19 cellular contexts compared by ENCODE assay signal in genomic region chr14:67938046-67938445, GRCh38.
DNase-seq lines count a peak whose midpoint lies in the region; ATAC-seq, FAIRE-seq and TF ChIP-seq lines count a peak whose summit lies in the region.
"Had no signal": no experiment of that assay in that cellular context is flagged by ENCODE, and none has a peak within 500 bp of the region (broad histone marks: within the 10 kb centered on the region; RNA-seq: fewer than 3 reads in every experiment).

No MANE protein-coding gene starts in this region.

- H2AFZ ChIP-seq in astrocyte (ENCODE audit: low read depth, low read length) = no peak overlapping the region
- H2AFZ ChIP-seq: PC-9 had no signal

- H3K4me3 ChIP-seq in astrocyte (ENCODE audit: insufficient read depth, low read depth, low read length) (no peak overlapping the region), BE2C (ENCODE audit: low read depth, low read length) (no peak overlapping the region)
- no peak overlapping the region for H3K4me3 ChIP-seq in CD4-positive, alpha-beta memory T cell (ENCODE audit: low read length in 2 of 2)
- H3K4me3 ChIP-seq: HAP-1, PC-9 had no signal

- no peak overlapping the region for H3K27ac Mint-ChIP-seq in astrocyte (ENCODE audit: unreplicated experiment)
- peak overlapping the region; percentile 54 to 86 (median 78) for H3K27ac Mint-ChIP-seq in nephron
- H3K27ac Mint-ChIP-seq in CD4-positive, alpha-beta memory T cell = no peak overlapping the region
- H3K27ac Mint-ChIP-seq: B cell; CD4-positive, alpha-beta T cell had no signal

- intact Hi-C loops in CD4-positive, alpha-beta memory T cell (cut with micrococcal nuclease) = loop anchor here (10.0 kb wide), 1 partner anchor 307 kb away; no protein-coding TSS in a partner anchor

- no peaks in the 10 kb centered on the region for H4K20me1 ChIP-seq in astrocyte (ENCODE audit: insufficient read depth, low read length)

- H3K4me3 Mint-ChIP-seq in astrocyte (ENCODE audit: unreplicated experiment) = no peak overlapping the region
- H3K4me3 Mint-ChIP-seq in nephron = no peak overlapping the region
- H3K4me3 Mint-ChIP-seq in CD4-positive, alpha-beta memory T cell = no peak overlapping the region
- H3K4me3 Mint-ChIP-seq: B cell; CD4-positive, alpha-beta T cell had no signal

- no peak overlapping the region for H3K27ac ChIP-seq in astrocyte (ENCODE audit: low read depth, low read length)
- no peak overlapping the region for H3K27ac ChIP-seq in CD4-positive, alpha-beta memory T cell (ENCODE audit: low read depth, low read length)
- H3K27ac ChIP-seq: HL-60, PC-9 had no signal

- H3K4me1 ChIP-seq in astrocyte (ENCODE audit: insufficient read depth, low read length) = peaks cover 12% of the 10 kb centered on the region
- peaks cover 7% of the 10 kb centered on the region for H3K4me1 ChIP-seq in CD4-positive, alpha-beta memory T cell (ENCODE audit: insufficient read depth, low read length)
- H3K4me1 ChIP-seq in BE2C = no peaks in the 10 kb centered on the region

- POLR2A ChIA-PET in CD4-positive, alpha-beta memory T cell (lab: Charles Lee; ENCODE audit: partially characterized antibody) = interaction anchor here (0.9 kb wide), 1 partner anchor 859 kb away, joined by 4 read pairs; no protein-coding TSS in a partner anchor

- no peak overlapping the region for H3K9ac ChIP-seq in astrocyte (ENCODE audit: low read length)

- H3K36me3 Mint-ChIP-seq in astrocyte (ENCODE audit: low read depth, unreplicated experiment) (no peaks in the 10 kb centered on the region), nephron (ENCODE audit: low read depth) (no peaks in the 10 kb centered on the region)
- no peaks in the 10 kb centered on the region for H3K36me3 Mint-ChIP-seq in CD4-positive, alpha-beta memory T cell

- no peak for TF ChIP-seq CTCF in astrocyte (IDR thresholded peaks at IDR 0.05; ENCODE audit: insufficient read depth, low read depth, low read length)
- TF ChIP-seq CTCF in nephron (IDR thresholded peaks at IDR 0.05; ENCODE audit: unreplicated experiment in 3 of 3) = no peak
- TF ChIP-seq CTCF in BE2C (IDR thresholded peaks at IDR 0.05; ENCODE audit: low read depth, low read length) = no peak

- H3K79me2 ChIP-seq in astrocyte (ENCODE audit: insufficient read depth, low read length) = no peaks in the 10 kb centered on the region

- H3K27me3 ChIP-seq in astrocyte (ENCODE audit: insufficient read depth, low read length) (no peaks in the 10 kb centered on the region), BE2C (no peaks in the 10 kb centered on the region)
- H3K27me3 ChIP-seq in CD4-positive, alpha-beta memory T cell (ENCODE audit: insufficient read depth, low read length) = no peaks in the 10 kb centered on the region

- H3K4me1 Mint-ChIP-seq in astrocyte (ENCODE audit: low read depth, unreplicated experiment) = peaks cover 26% of the 10 kb centered on the region
- H3K4me1 Mint-ChIP-seq in nephron = peaks cover 62% of the 10 kb centered on the region
- peaks cover 5 to 6% (median 5%) of the 10 kb centered on the region in 4 donors for H3K4me1 Mint-ChIP-seq in CD4-positive, alpha-beta memory T cell

- H3K27me3 Mint-ChIP-seq in astrocyte (ENCODE audit: low read depth, unreplicated experiment) (no peaks in the 10 kb centered on the region), nephron (ENCODE audit: low read depth) (no peaks in the 10 kb centered on the region)
- no peaks in the 10 kb centered on the region for H3K27me3 Mint-ChIP-seq in CD4-positive, alpha-beta memory T cell
- H3K27me3 Mint-ChIP-seq: B cell; CD4-positive, alpha-beta T cell had no signal

- H3K9me3 ChIP-seq in astrocyte (ENCODE audit: insufficient read depth, low read depth, low read length) (no peaks in the 10 kb centered on the region), BE2C (no peaks in the 10 kb centered on the region)
- H3K9me3 ChIP-seq in CD4-positive, alpha-beta memory T cell (ENCODE audit: control insufficient read depth in 1 of 2, low read length in 2 of 2) = no peaks in the 10 kb centered on the region
- H3K9me3 ChIP-seq: HAP-1 had no signal

- peak; percentile 39 for FAIRE-seq in astrocyte (lab: Jason Lieb, UNC)

- H3K9me3 Mint-ChIP-seq in astrocyte (ENCODE audit: unreplicated experiment) (no peaks in the 10 kb centered on the region), nephron (no peaks in the 10 kb centered on the region)
- H3K9me3 Mint-ChIP-seq in CD4-positive, alpha-beta memory T cell = no peaks in the 10 kb centered on the region
- H3K9me3 Mint-ChIP-seq: CD4-positive, alpha-beta T cell had no signal

- CTCF ChIA-PET in CD4-positive, alpha-beta memory T cell (lab: Charles Lee; ENCODE audit: partially characterized antibody) = interaction anchor here (1.5 to 2.3 kb wide), 3 partner anchors 9 to 906 kb away, joined by 3 to 10 read pairs (median 3); no protein-coding TSS in a partner anchor

- ATAC-seq in HG03439 (IDR thresholded peaks at IDR 0.05; ENCODE audit: unreplicated experiment) (no peak), HG02571 (IDR thresholded peaks at IDR 0.05; ENCODE audit: unreplicated experiment) (no peak)

- H3K4me2 ChIP-seq in astrocyte (ENCODE audit: low read length) = no peak overlapping the region
- H3K4me2 ChIP-seq: PC-9 had no signal

- H3K36me3 ChIP-seq in astrocyte (ENCODE audit: insufficient read depth, low read length) (no peaks in the 10 kb centered on the region), BE2C (no peaks in the 10 kb centered on the region)
- H3K36me3 ChIP-seq in CD4-positive, alpha-beta memory T cell (ENCODE audit: insufficient read depth, low read length) = no peaks in the 10 kb centered on the region
- H3K36me3 ChIP-seq: HAP-1 had no signal

- peak; percentile 11 for DNase-seq in OCI-M1 (lab: John Stamatoyannopoulos, UW)
- DNase-seq in astrocyte (ENCODE audit: low read depth) = no peak
- DNase-seq in CD4-positive, alpha-beta memory T cell = no peak
- no peak for DNase-seq in BE2C
- DNase-seq: Calu3; CD4-positive, alpha-beta T cell; DMS53; NCI-H1417 treated with DMSO at 0.1 percent for 48 hours; NCI-H2029; NCI-H2171 treated with DMSO at 0.1 percent for 48 hours; NCI-H446 treated with DMSO at 0.1 percent for 48 hours; NCI-H774; PC-9 had no signal

Comparison
In these comparisons a context has a peak if more than half of its experiments do, and no peak if none do; other contexts are left out.
1. H3K27ac Mint-ChIP-seq: peak in nephron (3 of 3); none in astrocyte (single experiment) and CD4-positive, alpha-beta memory T cell (0 of 7).